Comparison of ENCODE assay signal across 9 cellular contexts in the genomic region with DNA sequence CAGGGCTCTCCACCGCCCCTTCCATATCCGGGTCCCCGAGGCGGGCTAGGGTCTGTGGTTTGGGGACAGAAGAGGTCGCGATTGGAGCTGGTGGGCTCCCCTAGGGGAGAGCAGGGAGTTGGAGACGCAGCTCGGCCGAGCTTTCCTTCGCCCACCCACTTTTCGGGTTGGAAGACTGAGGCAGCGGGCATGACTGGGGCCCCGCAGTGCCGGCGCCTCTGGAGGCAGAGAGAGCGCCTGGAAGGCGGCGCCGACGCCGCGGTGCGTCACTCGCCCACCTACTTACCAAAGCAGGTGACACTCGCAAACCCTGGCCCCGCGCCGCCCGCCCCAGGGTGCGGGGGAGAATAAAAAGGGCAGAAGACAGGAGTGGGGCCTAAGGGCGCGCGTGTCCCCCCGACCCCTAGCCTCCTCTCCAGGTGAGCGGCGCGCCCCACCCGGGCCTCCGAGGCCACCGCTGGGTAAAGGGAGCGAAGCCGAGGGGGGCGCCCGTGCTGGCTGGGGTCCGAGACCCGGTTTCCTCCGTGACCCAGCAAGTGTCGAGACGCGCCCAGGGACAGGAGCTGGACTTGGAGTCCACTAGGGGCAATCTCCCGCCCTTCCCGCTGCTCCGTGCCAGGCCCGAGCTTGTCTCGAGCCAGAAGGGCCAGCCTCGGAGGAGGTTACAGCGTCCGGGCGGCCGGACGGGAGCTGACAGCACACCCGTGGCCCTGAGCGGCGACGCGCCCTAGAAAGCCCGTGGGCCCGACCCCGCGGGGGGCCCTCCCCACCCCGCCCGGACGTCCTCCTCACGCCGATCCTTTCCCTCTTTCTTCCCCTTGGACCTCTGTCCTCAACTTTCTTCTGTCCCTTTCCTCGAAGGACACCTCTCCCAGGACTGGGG. TPM values are rescaled to one million over a fixed set of nuclear protein-coding genes. Genes with fewer than 3 reads are reported as not detected.
DNase-seq lines count a peak whose midpoint lies in the region; TF ChIP-seq lines count a peak whose summit lies in the region.
"Had no signal": no experiment of that assay in that cellular context is flagged by ENCODE, and none has a peak within 500 bp of the region (broad histone marks: within the 10 kb centered on the region; RNA-seq: fewer than 3 reads in every experiment).

No MANE protein-coding gene starts in this region.

- TF ChIP-seq CTCF in LNCaP clone FGC (IDR thresholded peaks at IDR 0.05; ENCODE audit: control insufficient read depth, extremely low read depth, insufficient read depth) (no peak), epithelial cell of esophagus (IDR thresholded peaks at IDR 0.05; ENCODE audit: insufficient read depth, low read depth, low read length, missing control alignments) (no peak), nephron progenitor cell (IDR thresholded peaks at IDR 0.05) (no peak)

- H3K9me2 ChIP-seq in GM23248 (ENCODE audit: insufficient read depth), result no peaks in the 10 kb centered on the region

- H3F3A ChIP-seq in GM23248 (ENCODE audit: insufficient read depth), result peaks cover 7% of the 10 kb centered on the region; the same call in 1 of the 2 replicates

- H3K27me3 Mint-ChIP-seq in nephron progenitor cell (ENCODE audit: low read depth, poor library complexity), result peaks cover 88% of the 10 kb centered on the region

- H3K27ac Mint-ChIP-seq in nephron progenitor cell, result no peak overlapping the region

- H3K4me1 Mint-ChIP-seq in nephron progenitor cell, result peaks cover 27% of the 10 kb centered on the region

- 0 out of 2 replicates have a peak, but pooled peaks cover 6% of the 10 kb centered on the region for H3K27me3 ChIP-seq in GM23248 (replicated peaks; ENCODE audit: insufficient read depth)
- H3K27me3 ChIP-seq in stomach smooth muscle (ENCODE audit: control insufficient read depth in 1 of 2, insufficient read depth in 2 of 2, low read length in 2 of 2), result no peaks in the 10 kb centered on the region

- H3K4me1 ChIP-seq in GM23248 (ENCODE audit: insufficient read depth), result peaks cover 14% of the 10 kb centered on the region
- peaks cover 37% of the 10 kb centered on the region for H3K4me1 ChIP-seq in stomach smooth muscle (ENCODE audit: control insufficient read depth, insufficient read depth, low read length)

- in situ Hi-C loops in GM23248 (cut with MboI), result no loop called here

- no peaks in the 10 kb centered on the region for H4K20me1 ChIP-seq in GM23248 (ENCODE audit: insufficient read depth)

- H3K4me3 Mint-ChIP-seq in nephron progenitor cell, result peak overlapping the region; percentile 80

- peak overlapping the region; percentile 82 for H3K4me2 ChIP-seq in GM23248 (ENCODE audit: unreplicated experiment)

- no peaks in the 10 kb centered on the region for H3K9me3 ChIP-seq in GM23248 (ENCODE audit: low read depth)
- H3K9me3 ChIP-seq in stomach smooth muscle (ENCODE audit: control insufficient read depth in 2 of 2, low read length in 2 of 2), result no peaks in the 10 kb centered on the region

- H3K79me2 ChIP-seq in GM23248 (ENCODE audit: insufficient read depth), result no peaks in the 10 kb centered on the region

- H3K9me3 Mint-ChIP-seq in nephron progenitor cell, result peaks cover 21% of the 10 kb centered on the region

- H3K9ac ChIP-seq in GM23248 (peak overlapping the region; percentile 78), stomach smooth muscle (ENCODE audit: low read length in 2 of 2) (peak overlapping the region; percentile 58 to 68)

- H3K4me3 ChIP-seq in GM08714 (ENCODE audit: low read length) (peak overlapping the region; percentile 70; the same call in 1 of the 2 replicates), GM23248 (peak overlapping the region; percentile 75), LNCaP clone FGC (ENCODE audit: low read depth, low read length) (peak overlapping the region; percentile 55), epithelial cell of esophagus (ENCODE audit: low read length) (peak overlapping the region; percentile 56), stomach smooth muscle (ENCODE audit: low read length in 2 of 2) (peak overlapping the region; percentile 81 to 83)

- peak overlapping the region; percentile 71 for H3K27ac ChIP-seq in GM23248
- H3K27ac ChIP-seq in stomach smooth muscle (ENCODE audit: low read length), result peak overlapping the region; percentile 80

- 5% methylated on average over 41 to 75 of the region's 76 CpGs for WGBS in GM23248 (ENCODE audit: low coverage in 1 of 2, low lambda C conversion rate in 2 of 2, missing lambda C conversion rate in 2 of 2), 2 experiments

- H3K36me3 ChIP-seq in GM23248 (ENCODE audit: low read depth), result no peaks in the 10 kb centered on the region
- no peaks in the 10 kb centered on the region for H3K36me3 ChIP-seq in stomach smooth muscle (ENCODE audit: control insufficient read depth in 2 of 2, insufficient read depth in 2 of 2, low read length in 2 of 2)

- DNase-seq in GM23248, result peak; percentile 72
- DNase-seq in LNCaP clone FGC (ENCODE audit: low read depth), result no peak
- peak; percentile 31 for DNase-seq in activated CD8-positive, alpha-beta memory T cell treated with anti-CD3 and anti-CD28 coated beads, Interleukin-2, amount 50 U/mL, for 24 hours (ENCODE audit: extremely low read depth)
- peak; percentile 60 for DNase-seq in epithelial cell of esophagus (ENCODE audit: low read depth)
- DNase-seq in nephron progenitor cell, result peak; percentile 50
- no peak for DNase-seq in GDM1 (lab: John Stamatoyannopoulos, UW)

- H3K36me3 Mint-ChIP-seq in nephron progenitor cell (ENCODE audit: low read depth), result no peaks in the 10 kb centered on the region

- peak overlapping the region; percentile 93 for H2AFZ ChIP-seq in GM23248

RNA-seq across cellular contexts. Expression of a gene that starts 34.4 kb away (rescaled TPM):
- not detected in 2 replicates for total RNA-seq in GM23248 (2014; rRNA removed; shearing (Covaris generic))
- polyA plus RNA-seq in GM23248 (2016; fragmentation: Nextera tagmentation; extraction: Ambion mirVana), result not detected in 2 replicates
- total RNA-seq: myocyte had no signal

Comparison
In these comparisons a context has a peak if more than half of its experiments do, and no peak if none do; other contexts are left out.
1. DNase-seq: peak in GM23248 (single experiment), activated CD8-positive, alpha-beta memory T cell treated with anti-CD3 and anti-CD28 coated beads, Interleukin-2, amount 50 U/mL, for 24 hours (single experiment), epithelial cell of esophagus (single experiment) and nephron progenitor cell (single experiment); none in LNCaP clone FGC (single experiment) and GDM1 (single experiment).
2. Peak in every context shown above with its lines, with median percentiles within 50 percentile points of each other: H3K4me3 ChIP-seq.